ENCODE assay signal across 1 cellular context in genomic region chr7:65373608-65374351, GRCh38.
A peak's percentile ranks its signal among the peaks of the same experiment; 100 is the strongest.
TF ChIP-seq lines count a peak whose summit lies in the region.

ZNF92 (plus strand) TSS chr7:65373855; CDS start chr7:65373998, 143 bp downstream.

TF ChIP-seq in HEK293, 187 proteins besides CTCF, POLR2A, EP300 and RAD21 (continued from another document):
- TF ChIP-seq PATZ1 (tag by site-specific recombination; IDR thresholded peaks at IDR 0.05) (no peak), ZNF239 (tag by site-specific recombination; IDR thresholded peaks at IDR 0.05) (no peak), ZNF16 (tag by site-specific recombination; IDR thresholded peaks at IDR 0.05; ENCODE audit: low read depth) (no peak), ZNF132 (tag by site-specific recombination; IDR thresholded peaks at IDR 0.05; ENCODE audit: borderline replicate concordance) (no peak), ZNF561 (tag by site-specific recombination; IDR thresholded peaks at IDR 0.05; ENCODE audit: borderline replicate concordance) (0 out of 2 replicates have a peak, but pooled peaks have one; percentile 81), ZNF768 (tag by site-specific recombination; IDR thresholded peaks at IDR 0.05) (no peak), ZNF785 (tag by site-specific recombination; IDR thresholded peaks at IDR 0.05) (no peak), ZNF530 (tag by site-specific recombination; IDR thresholded peaks at IDR 0.05; ENCODE audit: low read depth) (no peak), ZNF426 (tag by site-specific recombination; IDR thresholded peaks at IDR 0.05) (no peak), BCL11B (tag by site-specific recombination; IDR thresholded peaks at IDR 0.05; ENCODE audit: low read depth) (no peak), ZNF692 (tag by site-specific recombination; IDR thresholded peaks at IDR 0.05) (peak; percentile 60), GLIS2 (tag by site-specific recombination; IDR thresholded peaks at IDR 0.05) (no peak), ZNF830 (tag by site-specific recombination; IDR thresholded peaks at IDR 0.05; ENCODE audit: low read depth) (no peak), ZNF169 (tag by site-specific recombination; IDR thresholded peaks at IDR 0.05) (no peak), YY1 (tag by site-specific recombination; IDR thresholded peaks at IDR 0.05) (peak; percentile 64), ZBTB26 (tag by site-specific recombination; optimal IDR thresholded peaks at IDR 0.05) (peak; percentile 35), SP7 (tag by site-specific recombination; IDR thresholded peaks at IDR 0.05) (peak; percentile 69), ZNF670 (tag by site-specific recombination; IDR thresholded peaks at IDR 0.05; ENCODE audit: low read depth) (no peak), ZNF214 (tag by site-specific recombination; IDR thresholded peaks at IDR 0.05; ENCODE audit: borderline replicate concordance) (no peak), ZNF776 (tag by site-specific recombination; IDR thresholded peaks at IDR 0.05; ENCODE audit: borderline replicate concordance) (no peak), YY2 (tag by site-specific recombination; IDR thresholded peaks at IDR 0.05) (no peak), ZNF175 (tag by site-specific recombination; IDR thresholded peaks at IDR 0.05) (no peak), KLF9 (tag by site-specific recombination; IDR thresholded peaks at IDR 0.05; ENCODE audit: low read depth) (no peak), ZNF140 (tag by site-specific recombination; IDR thresholded peaks at IDR 0.05) (no peak), ZNF548 (tag by site-specific recombination; IDR thresholded peaks at IDR 0.05) (no peak), ZNF664 (tag by site-specific recombination; IDR thresholded peaks at IDR 0.05) (no peak), ZNF654 (tag by site-specific recombination; IDR thresholded peaks at IDR 0.05; ENCODE audit: low read depth) (no peak), MZF1 (tag by site-specific recombination; IDR thresholded peaks at IDR 0.05; ENCODE audit: borderline replicate concordance) (no peak), ZNF48 (tag by site-specific recombination; IDR thresholded peaks at IDR 0.05) (no peak), ZNF146 (tag by site-specific recombination; IDR thresholded peaks at IDR 0.05) (no peak), ZNF324 (tag by site-specific recombination; IDR thresholded peaks at IDR 0.05) (0 out of 2 replicates have a peak, but pooled peaks have one; percentile 35), ZNF701 (tag by site-specific recombination; IDR thresholded peaks at IDR 0.05) (no peak), ZNF747 (tag by site-specific recombination; IDR thresholded peaks at IDR 0.05) (no peak), ZNF354C (tag by site-specific recombination; IDR thresholded peaks at IDR 0.05; ENCODE audit: borderline replicate concordance, low read depth) (no peak), IKZF3 (tag by site-specific recombination; IDR thresholded peaks at IDR 0.05) (no peak), KLF7 (tag by site-specific recombination; IDR thresholded peaks at IDR 0.05; ENCODE audit: borderline replicate concordance) (no peak), ZNF510 (tag by site-specific recombination; IDR thresholded peaks at IDR 0.05; ENCODE audit: insufficient replicate concordance) (no peak), ZFP69B (tag by site-specific recombination; IDR thresholded peaks at IDR 0.05) (peak; percentile 57; the same call in 1 of the 2 replicates)
- TF ChIP-seq, protein P1, sequence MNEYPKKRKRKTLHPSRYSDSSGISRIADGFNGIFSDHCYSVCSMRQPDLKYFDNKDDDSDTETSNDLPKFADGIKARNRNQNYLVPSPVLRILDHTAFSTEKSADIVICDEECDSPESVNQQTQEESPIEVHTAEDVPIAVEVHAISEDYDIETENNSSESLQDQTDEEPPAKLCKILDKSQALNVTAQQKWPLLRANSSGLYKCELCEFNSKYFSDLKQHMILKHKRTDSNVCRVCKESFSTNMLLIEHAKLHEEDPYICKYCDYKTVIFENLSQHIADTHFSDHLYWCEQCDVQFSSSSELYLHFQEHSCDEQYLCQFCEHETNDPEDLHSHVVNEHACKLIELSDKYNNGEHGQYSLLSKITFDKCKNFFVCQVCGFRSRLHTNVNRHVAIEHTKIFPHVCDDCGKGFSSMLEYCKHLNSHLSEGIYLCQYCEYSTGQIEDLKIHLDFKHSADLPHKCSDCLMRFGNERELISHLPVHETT (tag by site-specific recombination; IDR thresholded peaks at IDR 0.05): 0 out of 2 replicates have a peak, but pooled peaks have one; percentile 34
- TF ChIP-seq, protein P2, sequence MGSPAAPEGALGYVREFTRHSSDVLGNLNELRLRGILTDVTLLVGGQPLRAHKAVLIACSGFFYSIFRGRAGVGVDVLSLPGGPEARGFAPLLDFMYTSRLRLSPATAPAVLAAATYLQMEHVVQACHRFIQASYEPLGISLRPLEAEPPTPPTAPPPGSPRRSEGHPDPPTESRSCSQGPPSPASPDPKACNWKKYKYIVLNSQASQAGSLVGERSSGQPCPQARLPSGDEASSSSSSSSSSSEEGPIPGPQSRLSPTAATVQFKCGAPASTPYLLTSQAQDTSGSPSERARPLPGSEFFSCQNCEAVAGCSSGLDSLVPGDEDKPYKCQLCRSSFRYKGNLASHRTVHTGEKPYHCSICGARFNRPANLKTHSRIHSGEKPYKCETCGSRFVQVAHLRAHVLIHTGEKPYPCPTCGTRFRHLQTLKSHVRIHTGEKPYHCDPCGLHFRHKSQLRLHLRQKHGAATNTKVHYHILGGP (tag by site-specific recombination; IDR thresholded peaks at IDR 0.05): no peak
- TF ChIP-seq, protein P3, sequence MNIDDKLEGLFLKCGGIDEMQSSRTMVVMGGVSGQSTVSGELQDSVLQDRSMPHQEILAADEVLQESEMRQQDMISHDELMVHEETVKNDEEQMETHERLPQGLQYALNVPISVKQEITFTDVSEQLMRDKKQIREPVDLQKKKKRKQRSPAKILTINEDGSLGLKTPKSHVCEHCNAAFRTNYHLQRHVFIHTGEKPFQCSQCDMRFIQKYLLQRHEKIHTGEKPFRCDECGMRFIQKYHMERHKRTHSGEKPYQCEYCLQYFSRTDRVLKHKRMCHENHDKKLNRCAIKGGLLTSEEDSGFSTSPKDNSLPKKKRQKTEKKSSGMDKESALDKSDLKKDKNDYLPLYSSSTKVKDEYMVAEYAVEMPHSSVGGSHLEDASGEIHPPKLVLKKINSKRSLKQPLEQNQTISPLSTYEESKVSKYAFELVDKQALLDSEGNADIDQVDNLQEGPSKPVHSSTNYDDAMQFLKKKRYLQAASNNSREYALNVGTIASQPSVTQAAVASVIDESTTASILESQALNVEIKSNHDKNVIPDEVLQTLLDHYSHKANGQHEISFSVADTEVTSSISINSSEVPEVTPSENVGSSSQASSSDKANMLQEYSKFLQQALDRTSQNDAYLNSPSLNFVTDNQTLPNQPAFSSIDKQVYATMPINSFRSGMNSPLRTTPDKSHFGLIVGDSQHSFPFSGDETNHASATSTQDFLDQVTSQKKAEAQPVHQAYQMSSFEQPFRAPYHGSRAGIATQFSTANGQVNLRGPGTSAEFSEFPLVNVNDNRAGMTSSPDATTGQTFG (tag by site-specific recombination; IDR thresholded peaks at IDR 0.05; ENCODE audit: borderline replicate concordance): no peak
- TF ChIP-seq, protein P4, sequence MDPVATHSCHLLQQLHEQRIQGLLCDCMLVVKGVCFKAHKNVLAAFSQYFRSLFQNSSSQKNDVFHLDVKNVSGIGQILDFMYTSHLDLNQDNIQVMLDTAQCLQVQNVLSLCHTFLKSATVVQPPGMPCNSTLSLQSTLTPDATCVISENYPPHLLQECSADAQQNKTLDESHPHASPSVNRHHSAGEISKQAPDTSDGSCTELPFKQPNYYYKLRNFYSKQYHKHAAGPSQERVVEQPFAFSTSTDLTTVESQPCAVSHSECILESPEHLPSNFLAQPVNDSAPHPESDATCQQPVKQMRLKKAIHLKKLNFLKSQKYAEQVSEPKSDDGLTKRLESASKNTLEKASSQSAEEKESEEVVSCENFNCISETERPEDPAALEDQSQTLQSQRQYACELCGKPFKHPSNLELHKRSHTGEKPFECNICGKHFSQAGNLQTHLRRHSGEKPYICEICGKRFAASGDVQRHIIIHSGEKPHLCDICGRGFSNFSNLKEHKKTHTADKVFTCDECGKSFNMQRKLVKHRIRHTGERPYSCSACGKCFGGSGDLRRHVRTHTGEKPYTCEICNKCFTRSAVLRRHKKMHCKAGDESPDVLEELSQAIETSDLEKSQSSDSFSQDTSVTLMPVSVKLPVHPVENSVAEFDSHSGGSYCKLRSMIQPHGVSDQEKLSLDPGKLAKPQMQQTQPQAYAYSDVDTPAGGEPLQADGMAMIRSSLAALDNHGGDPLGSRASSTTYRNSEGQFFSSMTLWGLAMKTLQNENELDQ (tag by site-specific recombination; IDR thresholded peaks at IDR 0.05; ENCODE audit: low read depth): no peak
